Comparison of ENCODE assay signal across 30 cellular contexts in genomic region chr1:87689487-87689886, GRCh38.
"Had no signal": no experiment of that assay in that cellular context is flagged by ENCODE, and none has a peak within 500 bp of the region (broad histone marks: within the 10 kb centered on the region; RNA-seq: fewer than 3 reads in every experiment).

No MANE protein-coding gene starts in this region.

- ATAC-seq: activated CD8-positive, alpha-beta T cell treated with anti-CD3 and anti-CD28 coated beads for 36 hours; activated T-cell treated with anti-CD3 and anti-CD28 coated beads, Interleukin-2, amount 50 U/mL, for 72 hours; Right ventricle myocardium inferior had no signal

- DNase-seq: activated CD4-positive, alpha-beta T cell treated with anti-CD3 and anti-CD28 coated beads, Interleukin-2, amount 10 ng/mL, durations not matched to agents 24 days and 14 days; activated CD4-positive, alpha-beta T cell treated with anti-CD3 and anti-CD28 coated beads, Interleukin-2, amount 50 U/mL, for 4 hours; activated CD8-positive, alpha-beta T cell treated with anti-CD3 and anti-CD28 coated beads for 36 hours; activated gamma-delta T cell; activated naive CD4-positive, alpha-beta T cell treated with Interleukin-2 at 50 U/mL for 16 hours; activated naive CD8-positive, alpha-beta T cell treated with anti-CD3 and anti-CD28 coated beads, Interleukin-2, amount 10 ng/mL, durations not matched to agents 7 days and 5 days; activated T-cell treated with anti-CD3 and anti-CD28 coated beads, Interleukin-2, amount 50 U/mL, for 1 hour; activated T-cell treated with anti-CD3 and anti-CD28 coated beads, Interleukin-2, amount 50 U/mL, for 72 hours; amygdala; MM.1S; MV-4-11; NCI-H1092; NCI-H1436 treated with DMSO at 0.1 percent for 48 hours; NCI-H1694 treated with DMSO at 0.1 percent for 48 hours; NCI-H2029; NCI-H2107; NCI-H2171; NCI-H510A; NCI-H526; NCI-H748 treated with DMSO at 0.1 percent for 48 hours; NK-92 treated with Interleukin-12 subunit alpha and Interleukin-12 subunit beta, amount 100 ng/mL, for 24 hours; PC-9; SIG-M5; T1000 had no signal

- H2AFZ ChIP-seq: PC-9 had no signal

- H3K9me3 Mint-ChIP-seq: activated CD4-positive, alpha-beta T cell treated with anti-CD3 and anti-CD28 coated beads, Interleukin-2, amount 10 ng/mL, durations not matched to agents 24 days and 14 days; activated CD8-positive, alpha-beta T cell treated with anti-CD3 and anti-CD28 coated beads for 36 hours; activated naive CD4-positive, alpha-beta T cell treated with anti-CD3 and anti-CD28 coated beads, Interleukin-2, amount 50 U/mL, for 24 hours; activated naive CD8-positive, alpha-beta T cell treated with anti-CD3 and anti-CD28 coated beads, Interleukin-2, amount 10 ng/mL, durations not matched to agents 7 days and 5 days; activated T-cell treated with anti-CD3 and anti-CD28 coated beads, Interleukin-2, amount 50 U/mL, for 72 hours; activated T-helper 2 cell treated with anti-CD3 and anti-CD28 coated beads, Interferon-gamma antibody, Interleukin-2, Interleukin-4, amounts not matched to agents 10 μg/mL and 5 μg/mL and 100 μg/mL, durations not matched to agents 14 hours and 24 hours and 36 hours had no signal

- H3K4me1 Mint-ChIP-seq: activated CD4-positive, alpha-beta T cell treated with anti-CD3 and anti-CD28 coated beads, Interleukin-2, amount 10 ng/mL, durations not matched to agents 24 days and 14 days; activated naive CD4-positive, alpha-beta T cell treated with anti-CD3 and anti-CD28 coated beads, Interleukin-2, amount 50 U/mL, for 24 hours; activated naive CD8-positive, alpha-beta T cell treated with anti-CD3 and anti-CD28 coated beads, Interleukin-2, amount 10 ng/mL, durations not matched to agents 7 days and 5 days had no signal

- H3K27ac Mint-ChIP-seq: activated CD4-positive, alpha-beta T cell treated with anti-CD3 and anti-CD28 coated beads, Interleukin-2, amount 10 ng/mL, durations not matched to agents 24 days and 14 days; activated CD8-positive, alpha-beta T cell treated with anti-CD3 and anti-CD28 coated beads for 36 hours; activated naive CD4-positive, alpha-beta T cell treated with anti-CD3 and anti-CD28 coated beads, Interleukin-2, amount 50 U/mL, for 24 hours; activated naive CD8-positive, alpha-beta T cell treated with anti-CD3 and anti-CD28 coated beads, Interleukin-2, amount 10 ng/mL, durations not matched to agents 7 days and 5 days; activated T-cell treated with anti-CD3 and anti-CD28 coated beads, Interleukin-2, amount 50 U/mL, for 72 hours; activated T-helper 2 cell treated with anti-CD3 and anti-CD28 coated beads, Interferon-gamma antibody, Interleukin-2, Interleukin-4, amounts not matched to agents 10 μg/mL and 5 μg/mL and 100 μg/mL, durations not matched to agents 14 hours and 24 hours and 36 hours had no signal

- H3K36me3 ChIP-seq: ascending aorta, breast epithelium had no signal

- H3K27me3 ChIP-seq: ascending aorta, breast epithelium had no signal

- H3K4me2 ChIP-seq: PC-9 had no signal

- H3K4me3 Mint-ChIP-seq: activated CD4-positive, alpha-beta T cell treated with anti-CD3 and anti-CD28 coated beads, Interleukin-2, amount 10 ng/mL, durations not matched to agents 24 days and 14 days; activated CD8-positive, alpha-beta T cell treated with anti-CD3 and anti-CD28 coated beads for 36 hours; activated naive CD4-positive, alpha-beta T cell treated with anti-CD3 and anti-CD28 coated beads, Interleukin-2, amount 50 U/mL, for 24 hours; activated naive CD8-positive, alpha-beta T cell treated with anti-CD3 and anti-CD28 coated beads, Interleukin-2, amount 10 ng/mL, durations not matched to agents 7 days and 5 days; activated T-cell treated with anti-CD3 and anti-CD28 coated beads, Interleukin-2, amount 50 U/mL, for 72 hours had no signal

- H3K4me1 ChIP-seq: ascending aorta, breast epithelium had no signal

- H3K27ac ChIP-seq: ascending aorta, breast epithelium, PC-9, RWPE1 had no signal

- H3K9me3 ChIP-seq: ascending aorta, breast epithelium had no signal

- H3K27me3 Mint-ChIP-seq: activated naive CD8-positive, alpha-beta T cell treated with anti-CD3 and anti-CD28 coated beads, Interleukin-2, amount 10 ng/mL, durations not matched to agents 7 days and 5 days had no signal

- H3K36me3 Mint-ChIP-seq: activated naive CD4-positive, alpha-beta T cell treated with anti-CD3 and anti-CD28 coated beads, Interleukin-2, amount 50 U/mL, for 24 hours; activated naive CD8-positive, alpha-beta T cell treated with anti-CD3 and anti-CD28 coated beads, Interleukin-2, amount 10 ng/mL, durations not matched to agents 7 days and 5 days had no signal

- H3K4me3 ChIP-seq: ascending aorta, breast epithelium, PC-9 had no signal
